Comparison of ENCODE assay signal across 30 cellular contexts in the genomic region with DNA sequence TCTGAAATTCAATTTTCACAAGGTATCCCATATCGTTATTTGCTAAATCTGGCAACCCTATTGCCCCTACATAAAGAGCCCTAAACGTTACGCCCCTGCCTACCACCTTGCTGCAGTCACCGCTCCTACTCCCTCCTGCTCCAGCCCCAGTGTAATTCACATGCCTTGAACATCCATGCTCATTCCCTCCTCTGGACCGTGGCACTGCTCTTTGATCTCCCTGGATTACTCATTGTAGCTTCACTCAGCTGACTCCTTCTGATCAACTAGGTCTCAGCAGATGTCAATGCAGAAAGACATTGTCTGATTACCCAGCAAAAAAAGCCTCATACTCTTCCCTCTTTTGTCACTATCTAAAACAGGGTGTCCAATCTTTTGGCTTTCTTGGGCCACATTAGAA. TPM values are rescaled to one million over a fixed set of nuclear protein-coding genes. Genes with fewer than 3 reads are reported as not detected.
"Had no signal": no experiment of that assay in that cellular context is flagged by ENCODE, and none has a peak within 500 bp of the region (broad histone marks: within the 10 kb centered on the region; RNA-seq: fewer than 3 reads in every experiment).

No MANE protein-coding gene starts in this region.

- ATAC-seq: activated CD8-positive, alpha-beta T cell treated with anti-CD3 and anti-CD28 coated beads for 36 hours; activated naive CD4-positive, alpha-beta T cell treated with anti-CD3 and anti-CD28 coated beads, Interleukin-2, amount 50 U/mL, for 72 hours; activated T-cell treated with anti-CD3 and anti-CD28 coated beads, Interleukin-2, amount 50 U/mL, for 72 hours; activated T-helper 17 cell treated with anti-CD3 and anti-CD28 coated beads, Interleukin-2, amount 50 U/mL, for 72 hours; body of pancreas; K562; SK-N-SH treated with all-trans-retinoic acid at 6 μM for 48 hours had no signal

- DNase-seq: activated CD4-positive, alpha-beta T cell treated with anti-CD3 and anti-CD28 coated beads, Interleukin-2, amount 10 ng/mL, durations not matched to agents 24 days and 14 days; activated CD4-positive, alpha-beta T cell treated with anti-CD3 and anti-CD28 coated beads, Interleukin-2, amount 50 U/mL, for 4 hours; activated CD8-positive, alpha-beta T cell treated with anti-CD3 and anti-CD28 coated beads for 36 hours; activated effector memory CD4-positive, alpha-beta T cell treated with anti-CD3 and anti-CD28 coated beads, Interleukin-2, amount 50 U/mL, for 16 hours; activated naive CD4-positive, alpha-beta T cell; activated T-cell treated with anti-CD3 and anti-CD28 coated beads, Interleukin-2, amount 50 U/mL, for 1 hour; activated T-cell treated with anti-CD3 and anti-CD28 coated beads, Interleukin-2, amount 50 U/mL, for 72 hours; adrenal gland; body of pancreas; Karpas-422; NCI-H1105; NCI-H1417 treated with DMSO at 0.1 percent for 48 hours; NCI-H187 treated with DMSO at 0.1 percent for 48 hours; NCI-H2081; NCI-H2171 treated with DMSO at 0.1 percent for 48 hours; NCI-H2227 treated with DMSO at 0.1 percent for 48 hours; NCI-H446; NCI-H524; NCI-H69; PC-9; SIG-M5; T-helper 1 cell; T-helper 2 cell; T-helper 9 cell had no signal

- H3K27me3 ChIP-seq: adrenal gland, body of pancreas had no signal

- H3K4me2 ChIP-seq: PC-9 had no signal

- H3K4me1 ChIP-seq: adrenal gland, body of pancreas, breast epithelium had no signal

- H3K4me3 ChIP-seq: adrenal gland, body of pancreas, breast epithelium, K562, PC-9 had no signal

- H3K9me3 ChIP-seq: adrenal gland, body of pancreas, breast epithelium had no signal

- H2AFZ ChIP-seq: PC-9 had no signal

- H3K36me3 ChIP-seq: adrenal gland, breast epithelium had no signal

- H3K27ac ChIP-seq: adrenal gland, body of pancreas, breast epithelium, PC-9, RWPE1 had no signal

RNA-seq across cellular contexts. Expression of a gene that starts 40.8 kb away (rescaled TPM):
- total RNA-seq: PC-9 had no signal
